In genomic region chr2:217918220-217919024, GRCh38 we compare ENCODE assay signal across 10 cellular contexts.
DNase-seq lines count a peak whose midpoint lies in the region; ATAC-seq, FAIRE-seq and TF ChIP-seq lines count a peak whose summit lies in the region.
"Had no signal": no experiment of that assay in that cellular context is flagged by ENCODE, and none has a peak within 500 bp of the region (broad histone marks: within the 10 kb centered on the region; RNA-seq: fewer than 3 reads in every experiment).

No MANE protein-coding gene starts in this region.

- TF ChIP-seq CTCF in choroid plexus epithelial cell (conservative IDR thresholded peaks at IDR 0.05; ENCODE audit: low read depth, low read length): peak; percentile 56
- peak in 3 of 4 donors; percentile 7 to 19 (median 12) for TF ChIP-seq CTCF in right lobe of liver (IDR thresholded peaks at IDR 0.05)
- peak in 2 of 5 experiments; percentile 37 to 45 for TF ChIP-seq CTCF in tibial nerve (IDR thresholded peaks at IDR 0.05)
- TF ChIP-seq CTCF in lower leg skin (IDR thresholded peaks at IDR 0.05): no peak

- no peaks in the 10 kb centered on the region for H3K9me3 ChIP-seq in right lobe of liver
- H3K9me3 ChIP-seq in tibial nerve: no peaks in the 10 kb centered on the region
- no peaks in the 10 kb centered on the region for H3K9me3 ChIP-seq in small intestine (ENCODE audit: control insufficient read depth, low read depth)

- 25% methylated on average over 15 of the region's 24 CpGs for WGBS in right lobe of liver (ENCODE audit: insufficient coverage, low coverage, low lambda C conversion rate, missing lambda C conversion rate)
- 44 to 48% methylated on average over 15 to 24 of the region's 24 CpGs for WGBS in tibial nerve, 2 donors
- 62 to 66% methylated on average over 24 of the region's 24 CpGs for WGBS in lower leg skin, 2 donors
- WGBS in small intestine, 3 donors: 60 to 72% (median 66%) methylated on average over 24 of the region's 24 CpGs

- TF ChIP-seq POLR2A in right lobe of liver (IDR thresholded peaks at IDR 0.05) (no peak), tibial nerve (IDR thresholded peaks at IDR 0.05) (no peak), lower leg skin (IDR thresholded peaks at IDR 0.05) (no peak)

- H3K27ac ChIP-seq in right lobe of liver (peak overlapping the region; percentile 76 to 87 (median 79)), tibial nerve (peak overlapping the region in 3 of 4 donors; percentile 52 to 94 (median 91)), small intestine (ENCODE audit: low read depth in 1 of 2, low read length in 1 of 2) (peak overlapping the region in 1 of 2 donors; percentile 77)

- ATAC-seq in right lobe of liver (peak in 2 of 4 donors; percentile 1 to 3), GM21825 (IDR thresholded peaks at IDR 0.05; ENCODE audit: unreplicated experiment) (no peak)

- TF ChIP-seq EP300 in tibial nerve (IDR thresholded peaks at IDR 0.05): peak in 1 of 2 donors; percentile 21

- H3K36me3 ChIP-seq in right lobe of liver: peaks cover 0 to 7% (median 2%) of the 10 kb centered on the region in 4 donors
- H3K36me3 ChIP-seq in tibial nerve: peaks cover 0 to 12% (median 0%) of the 10 kb centered on the region in 3 donors
- H3K36me3 ChIP-seq in small intestine (ENCODE audit: control insufficient read depth in 2 of 2, insufficient read depth in 2 of 2, low read length in 2 of 2): no peaks in the 10 kb centered on the region

- H3K4me3 ChIP-seq in choroid plexus epithelial cell (ENCODE audit: low read depth, low read length) (no peak overlapping the region), right lobe of liver (no peak overlapping the region), tibial nerve (no peak overlapping the region), lower leg skin (ENCODE audit: low read depth, poor library complexity, severe bottlenecking) (no peak overlapping the region), small intestine (ENCODE audit: low read depth in 1 of 2, low read length in 2 of 2) (no peak overlapping the region)

- intact Hi-C loops in right lobe of liver (cut with DNase I): no loop called here
- intact Hi-C loops in lower leg skin (cut with DNase I; ENCODE audit: low total_unique reads): no loop called here

- DNase-seq in NCI-H1436 (lab: John Stamatoyannopoulos, UW) (peak; percentile 5), NCI-H1436 treated with DMSO at 0.1 percent for 48 hours (lab: John Stamatoyannopoulos, UW) (no peak), choroid plexus epithelial cell (ENCODE audit: low read depth) (peak; percentile 78), right lobe of liver (peak in 1 of 3 donors; percentile 34), tibial nerve (ENCODE audit: low spot score in 2 of 2) (no peak), lower leg skin (ENCODE audit: low spot score in 2 of 2) (no peak), small intestine (no peak)
- DNase-seq: activated naive CD8-positive, alpha-beta T cell treated with anti-CD3 and anti-CD28 coated beads, Interleukin-2, amount 10 ng/mL, durations not matched to agents 7 days and 5 days had no signal

- FAIRE-seq in small intestine (lab: Jason Lieb, UNC): no peak
- FAIRE-seq: keratinocyte had no signal

- H3K4me1 ChIP-seq in right lobe of liver (peaks cover 0 to 99% (median 53%) of the 10 kb centered on the region in 4 donors), tibial nerve (peaks cover 6 to 100% (median 96%) of the 10 kb centered on the region in 4 donors), small intestine (ENCODE audit: control insufficient read depth in 2 of 2, insufficient read depth in 1 of 2, low read depth in 1 of 2, low read length in 1 of 2) (no peaks in the 10 kb centered on the region)

- H3K27me3 ChIP-seq in right lobe of liver (no peaks in the 10 kb centered on the region), tibial nerve (no peaks in the 10 kb centered on the region), small intestine (ENCODE audit: control insufficient read depth in 2 of 2, insufficient read depth in 2 of 2, low read length in 2 of 2) (no peaks in the 10 kb centered on the region)

Comparison
In these comparisons a context has a peak if more than half of its experiments do, and no peak if none do; other contexts are left out.
1. DNase-seq: peak in NCI-H1436 (single experiment) and choroid plexus epithelial cell (single experiment); none in NCI-H1436 treated with DMSO at 0.1 percent for 48 hours (single experiment), tibial nerve (0 of 2), lower leg skin (0 of 2) and small intestine (single experiment).
2. CTCF ChIP-seq: peak in choroid plexus epithelial cell (single experiment) and right lobe of liver (3 of 4); none in lower leg skin (0 of 3).